7 cellular contexts compared by ENCODE assay signal in genomic region chr1:161131721-161132409, GRCh38. TPM values are rescaled to one million over a fixed set of nuclear protein-coding genes. Genes with fewer than 3 reads are reported as not detected.
A peak's percentile ranks its signal among the peaks of the same experiment; 100 is the strongest.
DNase-seq lines count a peak whose midpoint lies in the region; ATAC-seq, FAIRE-seq and TF ChIP-seq lines count a peak whose summit lies in the region.

No MANE protein-coding gene starts in this region.

- peak overlapping the region; percentile 85 for H3K27ac ChIP-seq in endothelial cell of umbilical vein (ENCODE audit: insufficient read depth, low read depth, low read length)
- H3K27ac ChIP-seq in naive thymus-derived CD4-positive, alpha-beta T cell (ENCODE audit: low read depth, low read length): peak overlapping the region; percentile 89

- no peaks in the 10 kb centered on the region for H4K20me1 ChIP-seq in endothelial cell of umbilical vein (replicated peaks; ENCODE audit: control insufficient read depth, extremely low read depth, insufficient read depth, low read length)

- no peak for TF ChIP-seq POLR2A in endothelial cell of umbilical vein (IDR thresholded peaks at IDR 0.05; ENCODE audit: low read depth, low read length)

- peak; percentile 27 for DNase-seq in NCI-H2227 (lab: John Stamatoyannopoulos, UW; ENCODE audit: unreplicated experiment)
- DNase-seq in endothelial cell of umbilical vein (ENCODE audit: low read depth, low spot score): peak; percentile 31
- peak in 3 of 9 donors; percentile 18 to 33 (median 21) for DNase-seq in naive thymus-derived CD4-positive, alpha-beta T cell
- no peak for DNase-seq in amniotic stem cell (lab: John Stamatoyannopoulos, UW)
- DNase-seq in NK-92 treated with Interleukin-12 subunit alpha and Interleukin-12 subunit beta, amount 100 ng/mL, for 24 hours (lab: John Stamatoyannopoulos, UW): no peak
- no peak for DNase-seq in activated effector memory CD4-positive, alpha-beta T cell treated with Interleukin-2 at 50 U/mL for 16 hours

- no peak for TF ChIP-seq CTCF in endothelial cell of umbilical vein (IDR thresholded peaks at IDR 0.05; ENCODE audit: extremely low read depth in 1 of 2, insufficient read depth in 1 of 2, low read depth in 1 of 2, low read length in 2 of 2)

- dilution Hi-C loops in endothelial cell of umbilical vein (cut with MboI; ENCODE audit: extremely low pct_ligation_motif_present, low sequenced_read_pairs): no loop called here

- H3K9me3 ChIP-seq in endothelial cell of umbilical vein (replicated peaks; ENCODE audit: control insufficient read depth, insufficient read depth, low read length): no peaks in the 10 kb centered on the region
- no peaks in the 10 kb centered on the region for H3K9me3 ChIP-seq in naive thymus-derived CD4-positive, alpha-beta T cell (ENCODE audit: control insufficient read depth in 2 of 3, low read length in 3 of 3)

- H3K36me3 Mint-ChIP-seq in naive thymus-derived CD4-positive, alpha-beta T cell: peaks cover under 1 to 18% (median 8%) of the 10 kb centered on the region in 5 donors

- H3K9me1 ChIP-seq in endothelial cell of umbilical vein (replicated peaks; ENCODE audit: control insufficient read depth, extremely low read depth, insufficient read depth, low read length): no peaks in the 10 kb centered on the region

- CTCF ChIA-PET in endothelial cell of umbilical vein (lab: Charles Lee): interaction anchor here (0.8 to 2.9 kb wide), 10 partner anchors 13 to 297 kb away, joined by 3 to 14 read pairs (median 5); partner anchors contain the start of genes KLHDC9, NIT1, PFDN2 and PPOX
- CTCF ChIA-PET in naive thymus-derived CD4-positive, alpha-beta T cell (lab: Charles Lee): interaction anchor here (1.0 to 1.9 kb wide), 5 partner anchors 10 to 134 kb away, joined by 3 to 5 read pairs (median 4); partner anchors contain the start of genes NIT1 and PFDN2

- POLR2A ChIA-PET in endothelial cell of umbilical vein (lab: Charles Lee): interaction anchor here (0.6 to 2.8 kb wide), 5 partner anchors 11 to 87 kb away, joined by 4 to 11 read pairs (median 7); partner anchors contain the start of genes NIT1, PFDN2 and UFC1
- POLR2A ChIA-PET in naive thymus-derived CD4-positive, alpha-beta T cell (lab: Charles Lee): interaction anchor here (0.6 to 3.1 kb wide), 18 partner anchors 9 to 86 kb away, joined by 3 to 39 read pairs (median 4); partner anchors contain the start of genes ARHGAP30, NIT1, PFDN2 and UFC1

- BruUV-seq in endothelial cell of umbilical vein (replicated peaks; lab: Mats Ljungman, UMichigan): no TSS peak

- H3K4me1 ChIP-seq in endothelial cell of umbilical vein (ENCODE audit: control insufficient read depth, extremely low read depth, insufficient read depth, low read length): peaks cover 26% of the 10 kb centered on the region
- H3K4me1 ChIP-seq in naive thymus-derived CD4-positive, alpha-beta T cell (ENCODE audit: control insufficient read depth in 2 of 2, insufficient read depth in 2 of 2, low read length in 2 of 2): peaks cover 26 to 42% of the 10 kb centered on the region in 2 donors

- intact Hi-C loops in endothelial cell of umbilical vein (cut with micrococcal nuclease): loop anchor here (1.0 kb wide), 1 partner anchor 14 kb away; the partner anchor contains the start of genes NIT1 and PFDN2
- intact Hi-C loops in naive thymus-derived CD4-positive, alpha-beta T cell (cut with micrococcal nuclease): loop anchor here (1.0 to 10.0 kb wide), 12 partner anchors 14 to 787 kb away; partner anchors contain the start of genes NIT1 (in 2 of the 2), PFDN2 (in 2 of the 2), PPOX (in 2 of the 2) and UFC1 (in 2 of the 2)

- H3K4me1 Mint-ChIP-seq in naive thymus-derived CD4-positive, alpha-beta T cell: peaks cover 33 to 57% (median 55%) of the 10 kb centered on the region in 7 donors

- H3K9me3 Mint-ChIP-seq in naive thymus-derived CD4-positive, alpha-beta T cell: no peaks in the 10 kb centered on the region

- H3K4me2 ChIP-seq in endothelial cell of umbilical vein (ENCODE audit: insufficient read depth, low read length): peak overlapping the region; percentile 80

- no peaks in the 10 kb centered on the region for H3K27me3 Mint-ChIP-seq in naive thymus-derived CD4-positive, alpha-beta T cell

- no peak for FAIRE-seq in endothelial cell of umbilical vein (lab: Jason Lieb, UNC)

- peak overlapping the region; percentile 90 to 100 (median 94) for H3K4me3 ChIP-seq in endothelial cell of umbilical vein (replicated peaks in 1 of 3; ENCODE audit: insufficient read depth in 1 of 3, low read depth in 1 of 3, low read length in 3 of 3)
- H3K4me3 ChIP-seq in naive thymus-derived CD4-positive, alpha-beta T cell (ENCODE audit: low read length): peak overlapping the region; percentile 96

- peak overlapping the region; percentile 90 for H3K9ac ChIP-seq in endothelial cell of umbilical vein (replicated peaks; ENCODE audit: extremely low read depth, insufficient read depth, low read length)

- no peak overlapping the region for H3K4me3 Mint-ChIP-seq in naive thymus-derived CD4-positive, alpha-beta T cell

- H3K27ac Mint-ChIP-seq in naive thymus-derived CD4-positive, alpha-beta T cell: peak overlapping the region in 4 of 9 donors; percentile 85 to 97 (median 94)

- peak overlapping the region; percentile 65 for H2AFZ ChIP-seq in endothelial cell of umbilical vein (ENCODE audit: low read depth, low read length)

- ATAC-seq in GM18909 (IDR thresholded peaks at IDR 0.05; ENCODE audit: poor library complexity, unreplicated experiment): peak; percentile 8
- no peak for ATAC-seq in naive thymus-derived CD4-positive, alpha-beta T cell

- no peaks in the 10 kb centered on the region for H3K27me3 ChIP-seq in endothelial cell of umbilical vein (ENCODE audit: control insufficient read depth in 2 of 2, insufficient read depth in 2 of 2, low read length in 2 of 2)
- no peaks in the 10 kb centered on the region for H3K27me3 ChIP-seq in naive thymus-derived CD4-positive, alpha-beta T cell (ENCODE audit: control insufficient read depth in 2 of 2, insufficient read depth in 2 of 2, low read length in 2 of 2)

- H3K36me3 ChIP-seq in endothelial cell of umbilical vein (ENCODE audit: control insufficient read depth in 2 of 2, extremely low read depth in 1 of 2, insufficient read depth in 2 of 2, low read length in 2 of 2): peaks cover 7 to 10% of the 10 kb centered on the region in 2 experiments
- H3K36me3 ChIP-seq in naive thymus-derived CD4-positive, alpha-beta T cell (ENCODE audit: control insufficient read depth in 2 of 3, insufficient read depth in 3 of 3, low read length in 3 of 3): peaks cover 4 to 24% (median 7%) of the 10 kb centered on the region in 3 experiments

- peaks cover 64% of the 10 kb centered on the region for H3K79me2 ChIP-seq in endothelial cell of umbilical vein (ENCODE audit: control insufficient read depth, insufficient read depth, low read length)

RNA-seq across cellular contexts. Expression of gene DEDD, which starts 0.6 kb away (rescaled TPM):
- 50.2 and 54.9 TPM in 2 replicates for total RNA-seq in endothelial cell of umbilical vein
- 78.3 and 81.8 TPM in 2 replicates for polyA plus RNA-seq in endothelial cell of umbilical vein
- polyA plus RNA-seq in endothelial cell of umbilical vein (2011; cell fraction: cytosol; rRNA removed): 68.5 and 69.2 TPM in 2 replicates
- polyA plus RNA-seq in endothelial cell of umbilical vein (2011; cell fraction: nucleus; rRNA removed): 62.1 and 68.5 TPM in 2 replicates
- 36.7 and 46.4 TPM in 2 replicates for polyA plus RNA-seq in endothelial cell of umbilical vein (2012)
- polyA minus RNA-seq in endothelial cell of umbilical vein: 118 and 132 TPM in 2 replicates
- polyA minus RNA-seq in endothelial cell of umbilical vein (2011; cell fraction: cytosol; rRNA and poly(A)+ RNA removed): 18.5 TPM
- polyA minus RNA-seq in endothelial cell of umbilical vein (2011; cell fraction: nucleus; rRNA and poly(A)+ RNA removed): 21.3 and 24.1 TPM in 2 replicates
- total RNA-seq in naive thymus-derived CD4-positive, alpha-beta T cell: 10 to 100 TPM; 34.3 to 43.0 (median 36.0) TPM
- polyA plus RNA-seq in naive thymus-derived CD4-positive, alpha-beta T cell: 10 to 100 TPM; 34.0 to 48.7 TPM

RNA-seq across cellular contexts. Expression of gene NIT1, which starts 14.0 kb away (rescaled TPM):
- total RNA-seq in endothelial cell of umbilical vein: 20.3 and 20.9 TPM in 2 replicates
- polyA plus RNA-seq in endothelial cell of umbilical vein: 26.5 and 28.2 TPM in 2 replicates
- 21.0 and 21.6 TPM in 2 replicates for polyA plus RNA-seq in endothelial cell of umbilical vein (2011; cell fraction: cytosol; rRNA removed)
- polyA plus RNA-seq in endothelial cell of umbilical vein (2011; cell fraction: nucleus; rRNA removed): 53.0 and 53.3 TPM in 2 replicates
- polyA plus RNA-seq in endothelial cell of umbilical vein (2012): 21.1 and 26.4 TPM in 2 replicates
- 22.9 and 26.2 TPM in 2 replicates for polyA minus RNA-seq in endothelial cell of umbilical vein
- 14.1 TPM for polyA minus RNA-seq in endothelial cell of umbilical vein (2011; cell fraction: cytosol; rRNA and poly(A)+ RNA removed)
- 13.1 and 16.5 TPM in 2 replicates for polyA minus RNA-seq in endothelial cell of umbilical vein (2011; cell fraction: nucleus; rRNA and poly(A)+ RNA removed)
- total RNA-seq in naive thymus-derived CD4-positive, alpha-beta T cell: 10 to 100 TPM; 23.3 to 49.6 (median 41.8) TPM
- 10 to 100 TPM; 14.1 to 28.4 TPM for polyA plus RNA-seq in naive thymus-derived CD4-positive, alpha-beta T cell

RNA-seq across cellular contexts. Expression of gene PFDN2, which starts 14.0 kb away (rescaled TPM):
- total RNA-seq in endothelial cell of umbilical vein: 99.5 and 104 TPM in 2 replicates
- 86.8 and 157 TPM in 2 replicates for polyA plus RNA-seq in endothelial cell of umbilical vein
- 171 and 232 TPM in 2 replicates for polyA plus RNA-seq in endothelial cell of umbilical vein (2011; cell fraction: cytosol; rRNA removed)
- polyA plus RNA-seq in endothelial cell of umbilical vein (2011; cell fraction: nucleus; rRNA removed): 39.5 and 63.8 TPM in 2 replicates
- 160 and 179 TPM in 2 replicates for polyA plus RNA-seq in endothelial cell of umbilical vein (2012)
- polyA minus RNA-seq in endothelial cell of umbilical vein: 20.8 and 22.6 TPM in 2 replicates
- 26.3 TPM for polyA minus RNA-seq in endothelial cell of umbilical vein (2011; cell fraction: cytosol; rRNA and poly(A)+ RNA removed)
- polyA minus RNA-seq in endothelial cell of umbilical vein (2011; cell fraction: nucleus; rRNA and poly(A)+ RNA removed): 4.3 and 5.0 TPM in 2 replicates
- 10 to 100 TPM; 32.0 to 67.9 (median 34.0) TPM for total RNA-seq in naive thymus-derived CD4-positive, alpha-beta T cell
- polyA plus RNA-seq in naive thymus-derived CD4-positive, alpha-beta T cell: 10 to 100 TPM; 66.6 to 84.0 TPM

RNA-seq across cellular contexts. Expression of gene UFC1, which starts 21.9 kb away (rescaled TPM):
- total RNA-seq in endothelial cell of umbilical vein: 102 and 110 TPM in 2 replicates
- 115 and 149 TPM in 2 replicates for polyA plus RNA-seq in endothelial cell of umbilical vein
- 198 and 222 TPM in 2 replicates for polyA plus RNA-seq in endothelial cell of umbilical vein (2011; cell fraction: cytosol; rRNA removed)
- polyA plus RNA-seq in endothelial cell of umbilical vein (2011; cell fraction: nucleus; rRNA removed): 63.9 and 87.7 TPM in 2 replicates
- 124 and 128 TPM in 2 replicates for polyA plus RNA-seq in endothelial cell of umbilical vein (2012)
- polyA minus RNA-seq in endothelial cell of umbilical vein: 68.2 and 73.7 TPM in 2 replicates
- 45.0 TPM for polyA minus RNA-seq in endothelial cell of umbilical vein (2011; cell fraction: cytosol; rRNA and poly(A)+ RNA removed)
- polyA minus RNA-seq in endothelial cell of umbilical vein (2011; cell fraction: nucleus; rRNA and poly(A)+ RNA removed): 22.1 and 30.2 TPM in 2 replicates
- total RNA-seq in naive thymus-derived CD4-positive, alpha-beta T cell: 100 to 1,000 TPM in 2 of 5 experiments, 10 to 100 TPM in 3; 83.7 to 116 (median 98.9) TPM
- 100 to 1,000 TPM; 129 to 132 TPM for polyA plus RNA-seq in naive thymus-derived CD4-positive, alpha-beta T cell

RNA-seq across cellular contexts. Expression of gene USP21, which starts 27.4 kb away (rescaled TPM):
- 18.7 and 19.7 TPM in 2 replicates for total RNA-seq in endothelial cell of umbilical vein
- 29.2 and 34.9 TPM in 2 replicates for polyA plus RNA-seq in endothelial cell of umbilical vein
- 21.0 and 21.5 TPM in 2 replicates for polyA plus RNA-seq in endothelial cell of umbilical vein (2011; cell fraction: cytosol; rRNA removed)
- polyA plus RNA-seq in endothelial cell of umbilical vein (2011; cell fraction: nucleus; rRNA removed): 84.5 and 91.0 TPM in 2 replicates
- 14.6 and 14.7 TPM in 2 replicates for polyA plus RNA-seq in endothelial cell of umbilical vein (2012)
- 16.3 TPM in 2 replicates for polyA minus RNA-seq in endothelial cell of umbilical vein
- 16.2 TPM for polyA minus RNA-seq in endothelial cell of umbilical vein (2011; cell fraction: cytosol; rRNA and poly(A)+ RNA removed)
- 16.0 and 18.2 TPM in 2 replicates for polyA minus RNA-seq in endothelial cell of umbilical vein (2011; cell fraction: nucleus; rRNA and poly(A)+ RNA removed)
- total RNA-seq in naive thymus-derived CD4-positive, alpha-beta T cell: 10 to 100 TPM; 36.0 to 66.0 (median 38.6) TPM
- polyA plus RNA-seq in naive thymus-derived CD4-positive, alpha-beta T cell: 10 to 100 TPM; 15.2 to 35.0 TPM

Comparison
In these comparisons a context has a peak if more than half of its experiments do, and no peak if none do; other contexts are left out.
1. DNase-seq: peak in NCI-H2227 (single experiment) and endothelial cell of umbilical vein (single experiment); none in amniotic stem cell (single experiment), NK-92 treated with Interleukin-12 subunit alpha and Interleukin-12 subunit beta, amount 100 ng/mL, for 24 hours (single experiment) and activated effector memory CD4-positive, alpha-beta T cell treated with Interleukin-2 at 50 U/mL for 16 hours (single experiment).